ENCODE assay signal across 19 cellular contexts in the genomic region with DNA sequence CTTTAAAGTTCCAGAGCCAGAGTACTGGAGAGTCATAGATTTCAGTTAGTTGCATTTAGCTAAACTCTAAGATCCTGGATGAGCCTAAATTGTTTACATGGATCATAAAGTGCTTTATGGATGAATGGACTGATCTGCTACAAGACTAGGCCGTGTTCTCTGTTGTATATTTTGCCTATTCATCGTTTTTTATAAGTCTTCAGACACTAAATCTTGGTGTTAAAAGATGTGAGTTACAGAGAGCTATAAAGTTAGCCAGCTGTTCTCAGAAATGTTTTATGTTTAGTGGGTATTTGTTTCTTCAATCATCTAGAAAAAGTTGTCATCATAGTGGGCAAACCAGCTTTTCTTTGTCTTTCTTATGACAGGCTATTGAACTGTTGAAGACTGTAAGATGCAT.
"Had no signal": no experiment of that assay in that cellular context is flagged by ENCODE, and none has a peak within 500 bp of the region (broad histone marks: within the 10 kb centered on the region; RNA-seq: fewer than 3 reads in every experiment).

No MANE protein-coding gene starts in this region.

- H3K4me1 ChIP-seq: thyroid gland had no signal

- H3K27me3 Mint-ChIP-seq: naive thymus-derived CD8-positive, alpha-beta T cell; progenitor cell of endocrine pancreas; type B pancreatic cell had no signal

- DNase-seq: effector CD8-positive, alpha-beta T cell; foreskin melanocyte; head of caudate nucleus; kidney; left cardiac atrium; mucosa of descending colon; naive thymus-derived CD8-positive, alpha-beta T cell; nucleus accumbens; ovary; small intestine; stimulated activated CD4-positive, alpha-beta T cell treated with anti-CD3 and anti-CD28 coated beads, Interleukin-2, amount 100 ng/mL, for 48 hours; stimulated activated naive CD4-positive, alpha-beta T cell treated with Interleukin-2 at 50 U/mL for 16 hours; thyroid gland had no signal

- H3K4me3 Mint-ChIP-seq: naive thymus-derived CD8-positive, alpha-beta T cell; neural progenitor cell; type B pancreatic cell had no signal

- H3K9me3 ChIP-seq: mucosa of descending colon, ovary, thyroid gland had no signal

- H3K27me3 ChIP-seq: hepatocyte, neural progenitor cell, thyroid gland had no signal

- H3K27ac Mint-ChIP-seq: naive thymus-derived CD8-positive, alpha-beta T cell; neural progenitor cell; progenitor cell of endocrine pancreas; type B pancreatic cell had no signal

- H3K27ac ChIP-seq: coronary artery, hepatocyte, neural progenitor cell, ovary, thyroid gland had no signal

- H3K9ac ChIP-seq: neural progenitor cell had no signal

- ATAC-seq: left cardiac atrium; mucosa of descending colon; naive thymus-derived CD8-positive, alpha-beta T cell; sciatic nerve had no signal

- H3K36me3 Mint-ChIP-seq: neural progenitor cell, type B pancreatic cell had no signal

- H3K36me3 ChIP-seq: neural progenitor cell, ovary, thyroid gland had no signal

- H3K4me1 Mint-ChIP-seq: naive thymus-derived CD8-positive, alpha-beta T cell had no signal

- H3K4me3 ChIP-seq: coronary artery, hepatocyte, mucosa of descending colon, neural progenitor cell, ovary, thyroid gland had no signal

- H3K4me2 ChIP-seq: hepatocyte, neural progenitor cell had no signal

- H3K79me2 ChIP-seq: hepatocyte had no signal

- H2AFZ ChIP-seq: hepatocyte, neural progenitor cell had no signal

- H3K9me3 Mint-ChIP-seq: neural progenitor cell had no signal
